1 cellular context compared by ENCODE assay signal in the genomic region with DNA sequence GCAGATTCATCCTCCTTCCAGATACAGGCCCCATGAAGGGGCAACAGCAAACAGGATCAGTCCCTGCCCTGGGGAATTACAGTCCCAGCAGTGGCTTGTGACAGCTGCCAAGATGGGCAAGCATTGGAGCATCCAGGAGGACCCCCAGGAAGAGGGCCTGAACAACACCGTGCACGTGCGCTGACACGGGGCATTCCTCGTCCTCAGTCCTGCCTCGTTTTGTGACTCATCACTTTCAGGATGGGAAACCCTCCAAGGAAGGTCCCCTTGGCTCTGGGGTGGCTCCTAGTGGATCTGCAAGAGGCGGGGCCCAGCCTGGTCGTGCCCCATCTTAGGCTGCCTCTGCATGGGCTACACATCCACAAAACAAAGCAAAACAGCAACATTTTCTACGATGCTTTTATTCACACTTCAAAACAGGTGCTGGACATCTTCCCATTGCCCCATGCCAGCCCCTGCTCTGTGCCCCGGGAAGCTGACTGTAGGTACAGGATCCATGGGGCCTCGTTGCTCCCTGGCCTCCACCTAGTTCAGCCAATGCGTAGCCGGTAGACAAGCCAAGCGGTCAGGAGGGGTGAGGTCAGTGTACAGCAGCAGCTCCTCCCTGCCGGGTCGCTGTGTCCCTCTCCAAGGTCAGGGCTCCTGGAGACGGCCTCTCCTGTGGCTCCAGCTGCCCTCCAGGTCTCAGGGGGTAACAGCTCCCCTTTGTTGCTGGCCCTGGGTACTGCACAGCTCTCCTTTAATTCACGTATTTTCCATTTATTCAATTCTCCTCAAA.
TF ChIP-seq lines count a peak whose summit lies in the region.

No MANE protein-coding gene starts in this region.

TF ChIP-seq in GM23338, 12 proteins besides CTCF, POLR2A, EP300 and RAD21 (continued from another document):
- TF ChIP-seq, protein P1, sequence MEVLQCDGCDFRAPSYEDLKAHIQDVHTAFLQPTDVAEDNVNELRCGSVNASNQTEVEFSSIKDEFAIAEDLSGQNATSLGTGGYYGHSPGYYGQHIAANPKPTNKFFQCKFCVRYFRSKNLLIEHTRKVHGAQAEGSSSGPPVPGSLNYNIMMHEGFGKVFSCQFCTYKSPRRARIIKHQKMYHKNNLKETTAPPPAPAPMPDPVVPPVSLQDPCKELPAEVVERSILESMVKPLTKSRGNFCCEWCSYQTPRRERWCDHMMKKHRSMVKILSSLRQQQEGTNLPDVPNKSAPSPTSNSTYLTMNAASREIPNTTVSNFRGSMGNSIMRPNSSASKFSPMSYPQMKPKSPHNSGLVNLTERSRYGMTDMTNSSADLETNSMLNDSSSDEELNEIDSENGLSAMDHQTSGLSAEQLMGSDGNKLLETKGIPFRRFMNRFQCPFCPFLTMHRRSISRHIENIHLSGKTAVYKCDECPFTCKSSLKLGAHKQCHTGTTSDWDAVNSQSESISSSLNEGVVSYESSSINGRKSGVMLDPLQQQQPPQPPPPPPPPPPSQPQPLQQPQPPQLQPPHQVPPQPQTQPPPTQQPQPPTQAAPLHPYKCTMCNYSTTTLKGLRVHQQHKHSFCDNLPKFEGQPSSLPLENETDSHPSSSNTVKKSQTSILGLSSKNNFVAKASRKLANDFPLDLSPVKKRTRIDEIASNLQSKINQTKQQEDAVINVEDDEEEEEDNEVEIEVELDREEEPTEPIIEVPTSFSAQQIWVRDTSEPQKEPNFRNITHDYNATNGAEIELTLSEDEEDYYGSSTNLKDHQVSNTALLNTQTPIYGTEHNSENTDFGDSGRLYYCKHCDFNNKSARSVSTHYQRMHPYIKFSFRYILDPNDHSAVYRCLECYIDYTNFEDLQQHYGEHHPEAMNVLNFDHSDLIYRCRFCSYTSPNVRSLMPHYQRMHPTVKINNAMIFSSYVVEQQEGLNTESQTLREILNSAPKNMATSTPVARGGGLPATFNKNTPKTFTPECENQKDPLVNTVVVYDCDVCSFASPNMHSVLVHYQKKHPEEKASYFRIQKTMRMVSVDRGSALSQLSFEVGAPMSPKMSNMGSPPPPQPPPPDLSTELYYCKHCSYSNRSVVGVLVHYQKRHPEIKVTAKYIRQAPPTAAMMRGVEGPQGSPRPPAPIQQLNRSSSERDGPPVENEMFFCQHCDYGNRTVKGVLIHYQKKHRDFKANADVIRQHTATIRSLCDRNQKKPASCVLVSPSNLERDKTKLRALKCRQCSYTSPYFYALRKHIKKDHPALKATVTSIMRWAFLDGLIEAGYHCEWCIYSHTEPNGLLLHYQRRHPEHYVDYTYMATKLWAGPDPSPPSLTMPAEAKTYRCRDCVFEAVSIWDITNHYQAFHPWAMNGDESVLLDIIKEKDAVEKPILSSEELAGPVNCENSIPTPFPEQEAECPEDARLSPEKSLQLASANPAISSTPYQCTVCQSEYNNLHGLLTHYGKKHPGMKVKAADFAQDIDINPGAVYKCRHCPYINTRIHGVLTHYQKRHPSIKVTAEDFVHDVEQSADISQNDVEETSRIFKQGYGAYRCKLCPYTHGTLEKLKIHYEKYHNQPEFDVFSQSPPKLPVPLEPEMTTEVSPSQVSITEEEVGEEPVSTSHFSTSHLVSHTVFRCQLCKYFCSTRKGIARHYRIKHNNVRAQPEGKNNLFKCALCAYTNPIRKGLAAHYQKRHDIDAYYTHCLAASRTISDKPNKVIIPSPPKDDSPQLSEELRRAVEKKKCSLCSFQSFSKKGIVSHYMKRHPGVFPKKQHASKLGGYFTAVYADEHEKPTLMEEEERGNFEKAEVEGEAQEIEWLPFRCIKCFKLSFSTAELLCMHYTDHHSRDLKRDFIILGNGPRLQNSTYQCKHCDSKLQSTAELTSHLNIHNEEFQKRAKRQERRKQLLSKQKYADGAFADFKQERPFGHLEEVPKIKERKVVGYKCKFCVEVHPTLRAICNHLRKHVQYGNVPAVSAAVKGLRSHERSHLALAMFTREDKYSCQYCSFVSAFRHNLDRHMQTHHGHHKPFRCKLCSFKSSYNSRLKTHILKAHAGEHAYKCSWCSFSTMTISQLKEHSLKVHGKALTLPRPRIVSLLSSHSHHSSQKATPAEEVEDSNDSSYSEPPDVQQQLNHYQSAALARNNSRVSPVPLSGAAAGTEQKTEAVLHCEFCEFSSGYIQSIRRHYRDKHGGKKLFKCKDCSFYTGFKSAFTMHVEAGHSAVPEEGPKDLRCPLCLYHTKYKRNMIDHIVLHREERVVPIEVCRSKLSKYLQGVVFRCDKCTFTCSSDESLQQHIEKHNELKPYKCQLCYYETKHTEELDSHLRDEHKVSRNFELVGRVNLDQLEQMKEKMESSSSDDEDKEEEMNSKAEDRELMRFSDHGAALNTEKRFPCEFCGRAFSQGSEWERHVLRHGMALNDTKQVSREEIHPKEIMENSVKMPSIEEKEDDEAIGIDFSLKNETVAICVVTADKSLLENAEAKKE (CRISPR knock-in tag; IDR thresholded peaks at IDR 0.05) = no peak
- TF ChIP-seq POLR2AphosphoS5 (IDR thresholded peaks at IDR 0.05; ENCODE audit: low read depth) = no peak
- TF ChIP-seq JUNB (IDR thresholded peaks at IDR 0.05; ENCODE audit: unreplicated experiment) = no peak
- no peak for TF ChIP-seq NANOG (IDR thresholded peaks at IDR 0.05; ENCODE audit: borderline replicate concordance)
- TF ChIP-seq, protein P2, sequence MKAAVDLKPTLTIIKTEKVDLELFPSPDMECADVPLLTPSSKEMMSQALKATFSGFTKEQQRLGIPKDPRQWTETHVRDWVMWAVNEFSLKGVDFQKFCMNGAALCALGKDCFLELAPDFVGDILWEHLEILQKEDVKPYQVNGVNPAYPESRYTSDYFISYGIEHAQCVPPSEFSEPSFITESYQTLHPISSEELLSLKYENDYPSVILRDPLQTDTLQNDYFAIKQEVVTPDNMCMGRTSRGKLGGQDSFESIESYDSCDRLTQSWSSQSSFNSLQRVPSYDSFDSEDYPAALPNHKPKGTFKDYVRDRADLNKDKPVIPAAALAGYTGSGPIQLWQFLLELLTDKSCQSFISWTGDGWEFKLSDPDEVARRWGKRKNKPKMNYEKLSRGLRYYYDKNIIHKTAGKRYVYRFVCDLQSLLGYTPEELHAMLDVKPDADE (IDR thresholded peaks at IDR 0.05) = no peak
- no peak for TF ChIP-seq CREB1 (CRISPR knock-in tag; IDR thresholded peaks at IDR 0.05; ENCODE audit: low read depth)
- TF ChIP-seq EZH2phosphoT487 (IDR thresholded peaks at IDR 0.05; ENCODE audit: unreplicated experiment) = no peak
- no peak for TF ChIP-seq EZH2 (IDR thresholded peaks at IDR 0.05; ENCODE audit: low read depth, unreplicated experiment)
